Comparison of ENCODE assay signal across 1 cellular context in the genomic region with DNA sequence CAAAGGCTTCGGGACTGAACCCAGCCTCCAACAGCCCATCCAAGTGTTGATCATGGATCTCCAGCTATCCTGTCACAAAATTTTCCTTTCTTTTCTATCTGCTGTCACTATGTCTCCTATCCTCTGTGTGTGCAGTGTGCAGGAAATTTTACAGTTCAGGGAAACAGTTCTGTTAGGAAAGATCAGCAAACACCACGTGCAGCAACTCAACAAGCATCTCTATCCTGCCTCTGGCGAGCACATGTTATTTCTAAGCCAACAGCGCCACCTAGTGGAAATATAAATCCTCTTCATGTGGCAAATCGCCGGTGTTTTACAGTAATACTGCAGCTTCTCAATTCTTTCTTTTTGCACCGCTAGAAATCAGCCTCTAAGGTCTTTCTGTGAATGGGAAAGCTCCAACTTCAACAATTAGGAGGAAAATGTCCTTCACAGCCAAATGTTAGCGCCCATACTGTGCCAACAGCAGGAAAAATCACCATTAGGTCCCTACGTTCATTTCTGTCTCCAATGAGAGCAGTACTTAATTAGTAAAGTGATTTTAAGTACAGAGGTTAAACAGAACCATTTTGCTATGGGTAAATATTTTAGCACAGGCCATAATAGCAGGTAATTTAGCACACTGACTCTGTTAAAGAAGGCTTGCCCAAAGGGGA.
TF ChIP-seq lines count a peak whose summit lies in the region.

No MANE protein-coding gene starts in this region.

TF ChIP-seq in GM12878, 131 proteins besides CTCF, POLR2A, EP300 and RAD21 (continued from another document):
- TF ChIP-seq, protein P1, sequence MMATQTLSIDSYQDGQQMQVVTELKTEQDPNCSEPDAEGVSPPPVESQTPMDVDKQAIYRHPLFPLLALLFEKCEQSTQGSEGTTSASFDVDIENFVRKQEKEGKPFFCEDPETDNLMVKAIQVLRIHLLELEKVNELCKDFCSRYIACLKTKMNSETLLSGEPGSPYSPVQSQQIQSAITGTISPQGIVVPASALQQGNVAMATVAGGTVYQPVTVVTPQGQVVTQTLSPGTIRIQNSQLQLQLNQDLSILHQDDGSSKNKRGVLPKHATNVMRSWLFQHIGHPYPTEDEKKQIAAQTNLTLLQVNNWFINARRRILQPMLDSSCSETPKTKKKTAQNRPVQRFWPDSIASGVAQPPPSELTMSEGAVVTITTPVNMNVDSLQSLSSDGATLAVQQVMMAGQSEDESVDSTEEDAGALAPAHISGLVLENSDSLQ (IDR thresholded peaks at IDR 0.05) = no peak
- TF ChIP-seq CBFB (IDR thresholded peaks at IDR 0.05; ENCODE audit: low read depth) (no peak), CHD2 (IDR thresholded peaks at IDR 0.05; ENCODE audit: borderline replicate concordance, low read depth, low read length) (no peak), BHLHE40 (IDR thresholded peaks at IDR 0.05; ENCODE audit: borderline replicate concordance in 1 of 2, low read depth in 2 of 2, low read length in 1 of 2) (0 out of 4 replicates have a peak, but pooled peaks of 1 of the 2 experiments have one; percentile 13), NRF1 (conservative IDR thresholded peaks at IDR 0.05; ENCODE audit: low read depth, low read length) (no peak), STAT3 (IDR thresholded peaks at IDR 0.05; ENCODE audit: low read depth, low read length) (no peak), POLR2AphosphoS2 (IDR thresholded peaks at IDR 0.05; ENCODE audit: low read depth, low read length) (no peak), SPI1 (IDR thresholded peaks at IDR 0.05; ENCODE audit: borderline replicate concordance, insufficient read depth, low read depth, low read length) (no peak), FOXM1 (IDR thresholded peaks at IDR 0.05; ENCODE audit: low read depth, low read length) (no peak), HCFC1 (IDR thresholded peaks at IDR 0.05; ENCODE audit: low read length) (no peak), ATF7 (IDR thresholded peaks at IDR 0.05; ENCODE audit: low read depth) (no peak), SMC3 (IDR thresholded peaks at IDR 0.05; ENCODE audit: borderline replicate concordance, low read length) (peak; percentile 53; the same call in 1 of the 2 replicates), RAD51 (IDR thresholded peaks at IDR 0.05) (no peak; the same call in 1 of the 2 replicates)
- TF ChIP-seq, protein P2, sequence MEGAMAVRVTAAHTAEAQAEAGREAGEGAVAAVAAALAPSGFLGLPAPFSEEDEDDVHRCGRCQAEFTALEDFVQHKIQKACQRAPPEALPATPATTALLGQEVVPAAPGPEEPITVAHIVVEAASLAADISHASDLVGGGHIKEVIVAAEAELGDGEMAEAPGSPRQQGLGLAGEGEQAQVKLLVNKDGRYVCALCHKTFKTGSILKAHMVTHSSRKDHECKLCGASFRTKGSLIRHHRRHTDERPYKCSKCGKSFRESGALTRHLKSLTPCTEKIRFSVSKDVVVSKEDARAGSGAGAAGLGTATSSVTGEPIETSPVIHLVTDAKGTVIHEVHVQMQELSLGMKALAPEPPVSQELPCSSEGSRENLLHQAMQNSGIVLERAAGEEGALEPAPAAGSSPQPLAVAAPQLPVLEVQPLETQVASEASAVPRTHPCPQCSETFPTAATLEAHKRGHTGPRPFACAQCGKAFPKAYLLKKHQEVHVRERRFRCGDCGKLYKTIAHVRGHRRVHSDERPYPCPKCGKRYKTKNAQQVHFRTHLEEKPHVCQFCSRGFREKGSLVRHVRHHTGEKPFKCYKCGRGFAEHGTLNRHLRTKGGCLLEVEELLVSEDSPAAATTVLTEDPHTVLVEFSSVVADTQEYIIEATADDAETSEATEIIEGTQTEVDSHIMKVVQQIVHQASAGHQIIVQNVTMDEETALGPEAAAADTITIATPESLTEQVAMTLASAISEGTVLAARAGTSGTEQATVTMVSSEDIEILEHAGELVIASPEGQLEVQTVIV (IDR thresholded peaks at IDR 0.05; ENCODE audit: borderline replicate concordance, partially characterized antibody) = no peak
- TF ChIP-seq, protein P3, sequence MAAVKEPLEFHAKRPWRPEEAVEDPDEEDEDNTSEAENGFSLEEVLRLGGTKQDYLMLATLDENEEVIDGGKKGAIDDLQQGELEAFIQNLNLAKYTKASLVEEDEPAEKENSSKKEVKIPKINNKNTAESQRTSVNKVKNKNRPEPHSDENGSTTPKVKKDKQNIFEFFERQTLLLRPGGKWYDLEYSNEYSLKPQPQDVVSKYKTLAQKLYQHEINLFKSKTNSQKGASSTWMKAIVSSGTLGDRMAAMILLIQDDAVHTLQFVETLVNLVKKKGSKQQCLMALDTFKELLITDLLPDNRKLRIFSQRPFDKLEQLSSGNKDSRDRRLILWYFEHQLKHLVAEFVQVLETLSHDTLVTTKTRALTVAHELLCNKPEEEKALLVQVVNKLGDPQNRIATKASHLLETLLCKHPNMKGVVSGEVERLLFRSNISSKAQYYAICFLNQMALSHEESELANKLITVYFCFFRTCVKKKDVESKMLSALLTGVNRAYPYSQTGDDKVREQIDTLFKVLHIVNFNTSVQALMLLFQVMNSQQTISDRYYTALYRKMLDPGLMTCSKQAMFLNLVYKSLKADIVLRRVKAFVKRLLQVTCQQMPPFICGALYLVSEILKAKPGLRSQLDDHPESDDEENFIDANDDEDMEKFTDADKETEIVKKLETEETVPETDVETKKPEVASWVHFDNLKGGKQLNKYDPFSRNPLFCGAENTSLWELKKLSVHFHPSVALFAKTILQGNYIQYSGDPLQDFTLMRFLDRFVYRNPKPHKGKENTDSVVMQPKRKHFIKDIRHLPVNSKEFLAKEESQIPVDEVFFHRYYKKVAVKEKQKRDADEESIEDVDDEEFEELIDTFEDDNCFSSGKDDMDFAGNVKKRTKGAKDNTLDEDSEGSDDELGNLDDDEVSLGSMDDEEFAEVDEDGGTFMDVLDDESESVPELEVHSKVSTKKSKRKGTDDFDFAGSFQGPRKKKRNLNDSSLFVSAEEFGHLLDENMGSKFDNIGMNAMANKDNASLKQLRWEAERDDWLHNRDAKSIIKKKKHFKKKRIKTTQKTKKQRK (IDR thresholded peaks at IDR 0.05; ENCODE audit: low read depth, low read length) = no peak
- TF ChIP-seq, protein P4, sequence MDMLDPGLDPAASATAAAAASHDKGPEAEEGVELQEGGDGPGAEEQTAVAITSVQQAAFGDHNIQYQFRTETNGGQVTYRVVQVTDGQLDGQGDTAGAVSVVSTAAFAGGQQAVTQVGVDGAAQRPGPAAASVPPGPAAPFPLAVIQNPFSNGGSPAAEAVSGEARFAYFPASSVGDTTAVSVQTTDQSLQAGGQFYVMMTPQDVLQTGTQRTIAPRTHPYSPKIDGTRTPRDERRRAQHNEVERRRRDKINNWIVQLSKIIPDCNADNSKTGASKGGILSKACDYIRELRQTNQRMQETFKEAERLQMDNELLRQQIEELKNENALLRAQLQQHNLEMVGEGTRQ (IDR thresholded peaks at IDR 0.05; ENCODE audit: borderline replicate concordance, low read depth, low read length) = no peak
